ENCODE assay signal across 31 cellular contexts in the genomic region with DNA sequence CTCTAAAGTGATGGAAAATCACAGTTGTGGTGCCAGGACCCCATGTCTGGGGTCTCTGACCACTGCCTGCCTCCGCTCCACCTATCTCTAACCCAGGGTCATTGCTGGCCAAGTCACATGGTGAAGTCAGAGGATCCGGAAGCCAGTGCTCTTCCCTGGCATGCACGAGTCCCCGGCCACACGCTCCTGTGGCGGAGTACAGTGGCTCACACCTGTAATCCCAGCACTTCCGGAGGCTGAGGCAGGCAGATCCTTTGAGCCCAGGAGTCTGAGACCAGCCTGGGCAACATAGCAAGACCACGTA. TPM values are rescaled to one million over a fixed set of nuclear protein-coding genes. Genes with fewer than 3 reads are reported as not detected.
DNase-seq lines count a peak whose midpoint lies in the region; FAIRE-seq and TF ChIP-seq lines count a peak whose summit lies in the region.
"Had no signal": no experiment of that assay in that cellular context is flagged by ENCODE, and none has a peak within 500 bp of the region (broad histone marks: within the 10 kb centered on the region; RNA-seq: fewer than 3 reads in every experiment).

No MANE protein-coding gene starts in this region.

- POLR2A ChIA-PET in activated CD4-positive, alpha-beta memory T cell treated with anti-CD3 and anti-CD28 coated beads, Interleukin-2, amount 10 ng/mL, durations not matched to agents 7 days and 5 days (lab: Charles Lee) = no interaction called here
- POLR2A ChIA-PET in activated CD4-positive, alpha-beta memory T cell treated with anti-CD3 and anti-CD28 coated beads for 36 hours (lab: Charles Lee) = no interaction called here

- peak; percentile 1 for DNase-seq in activated CD4-positive, alpha-beta memory T cell treated with anti-CD3 and anti-CD28 coated beads, Interleukin-2, amount 10 ng/mL, durations not matched to agents 7 days and 5 days
- no peak for DNase-seq in activated CD4-positive, alpha-beta memory T cell treated with anti-CD3 and anti-CD28 coated beads for 36 hours
- peak; percentile 4 for DNase-seq in GM12892 (ENCODE audit: insufficient read length)
- peak; percentile 3 for DNase-seq in iPS-NIHi11 (ENCODE audit: low spot score)
- DNase-seq in progenitor cell of endocrine pancreas (ENCODE audit: low spot score, unreplicated experiment) = peak; percentile 4
- DNase-seq in middle frontal gyrus (ENCODE audit: extremely low spot score, low spot score) = no peak
- DNase-seq in kidney tubule cell (ENCODE audit: low spot score) = no peak
- no peak for DNase-seq in activated naive CD4-positive, alpha-beta T cell treated with Interleukin-2 at 50 U/mL for 16 hours
- DNase-seq: CD4-positive, CD25-positive, alpha-beta regulatory T cell; cortex of kidney; effector memory CD8-positive, alpha-beta T cell; foreskin fibroblast; KBM-7; midbrain; NCI-H1417; NCI-H2029 treated with DMSO at 0.1 percent for 48 hours; NCI-H2227 treated with DMSO at 0.1 percent for 48 hours; NCI-H748 treated with DMSO at 0.1 percent for 48 hours; retina; stimulated activated CD4-positive, alpha-beta T cell treated with anti-CD3 and anti-CD28 coated beads, Interleukin-12 subunit alpha, Interleukin-12 subunit beta, amount 100 ng/mL, for 4 hours; stimulated activated CD4-positive, alpha-beta T cell treated with anti-CD3 and anti-CD28 coated beads, Interleukin-4, amount 100 ng/mL, for 4 hours; stimulated activated naive B cell treated with anti-CD40 and anti-IgM and Interleukin-4, amounts not matched to agents 10 μg/mL and 1 μg/mL and 100 μg/mL, for 72 hours had no signal

- CTCF ChIA-PET in activated CD4-positive, alpha-beta memory T cell treated with anti-CD3 and anti-CD28 coated beads, Interleukin-2, amount 10 ng/mL, durations not matched to agents 7 days and 5 days (lab: Charles Lee) = no interaction called here
- CTCF ChIA-PET in activated CD4-positive, alpha-beta memory T cell treated with anti-CD3 and anti-CD28 coated beads for 36 hours (lab: Charles Lee) = no interaction called here

- no peak overlapping the region for H3K4me3 Mint-ChIP-seq in activated CD4-positive, alpha-beta memory T cell treated with anti-CD3 and anti-CD28 coated beads, Interleukin-2, amount 10 ng/mL, durations not matched to agents 7 days and 5 days
- no peak overlapping the region for H3K4me3 Mint-ChIP-seq in activated CD4-positive, alpha-beta memory T cell treated with anti-CD3 and anti-CD28 coated beads for 36 hours
- no peak overlapping the region for H3K4me3 Mint-ChIP-seq in progenitor cell of endocrine pancreas (ENCODE audit: low read depth)
- H3K4me3 Mint-ChIP-seq: activated naive CD4-positive, alpha-beta T cell treated with anti-CD3 and anti-CD28 coated beads, Interleukin-2, amount 10 ng/mL, durations not matched to agents 7 days and 5 days; CD4-positive, CD25-positive, alpha-beta regulatory T cell; effector memory CD8-positive, alpha-beta T cell; naive thymus-derived CD8-positive, alpha-beta T cell; stimulated activated naive B cell treated with anti-CD40 and anti-IgM and Interleukin-4, amounts not matched to agents 10 μg/mL and 1 μg/mL and 100 μg/mL, for 72 hours had no signal

- intact Hi-C loops in activated CD4-positive, alpha-beta memory T cell treated with anti-CD3 and anti-CD28 coated beads for 36 hours (cut with micrococcal nuclease) = no loop called here

- no peaks in the 10 kb centered on the region for H3K36me3 Mint-ChIP-seq in activated CD4-positive, alpha-beta memory T cell treated with anti-CD3 and anti-CD28 coated beads, Interleukin-2, amount 10 ng/mL, durations not matched to agents 7 days and 5 days (ENCODE audit: low read depth)
- H3K36me3 Mint-ChIP-seq in activated CD4-positive, alpha-beta memory T cell treated with anti-CD3 and anti-CD28 coated beads for 36 hours = no peaks in the 10 kb centered on the region
- H3K36me3 Mint-ChIP-seq in progenitor cell of endocrine pancreas (ENCODE audit: insufficient read depth) = no peaks in the 10 kb centered on the region
- H3K36me3 Mint-ChIP-seq: activated naive CD4-positive, alpha-beta T cell treated with anti-CD3 and anti-CD28 coated beads, Interleukin-2, amount 10 ng/mL, durations not matched to agents 7 days and 5 days; CD4-positive, CD25-positive, alpha-beta regulatory T cell; stimulated activated naive B cell treated with anti-CD40 and anti-IgM and Interleukin-4, amounts not matched to agents 10 μg/mL and 1 μg/mL and 100 μg/mL, for 72 hours had no signal

- no peaks in the 10 kb centered on the region for H3K4me1 Mint-ChIP-seq in activated CD4-positive, alpha-beta memory T cell treated with anti-CD3 and anti-CD28 coated beads, Interleukin-2, amount 10 ng/mL, durations not matched to agents 7 days and 5 days
- H3K4me1 Mint-ChIP-seq in activated CD4-positive, alpha-beta memory T cell treated with anti-CD3 and anti-CD28 coated beads for 36 hours (ENCODE audit: low read depth) = no peaks in the 10 kb centered on the region
- H3K4me1 Mint-ChIP-seq in progenitor cell of endocrine pancreas (ENCODE audit: low read depth) = peaks cover 13% of the 10 kb centered on the region
- H3K4me1 Mint-ChIP-seq: activated naive CD4-positive, alpha-beta T cell treated with anti-CD3 and anti-CD28 coated beads, Interleukin-2, amount 10 ng/mL, durations not matched to agents 7 days and 5 days; CD4-positive, CD25-positive, alpha-beta regulatory T cell; stimulated activated naive B cell treated with anti-CD40 and anti-IgM and Interleukin-4, amounts not matched to agents 10 μg/mL and 1 μg/mL and 100 μg/mL, for 72 hours had no signal

- TF ChIP-seq CTCF in progenitor cell of endocrine pancreas (IDR thresholded peaks at IDR 0.05; ENCODE audit: unreplicated experiment) = no peak

- FAIRE-seq in GM12892 (lab: Jason Lieb, UNC) = no peak
- FAIRE-seq: bronchial epithelial cell, D721Med, HTR-8/SVneo, RCC 7860 had no signal

- no peak overlapping the region for H3K27ac Mint-ChIP-seq in activated CD4-positive, alpha-beta memory T cell treated with anti-CD3 and anti-CD28 coated beads, Interleukin-2, amount 10 ng/mL, durations not matched to agents 7 days and 5 days
- no peak overlapping the region for H3K27ac Mint-ChIP-seq in activated CD4-positive, alpha-beta memory T cell treated with anti-CD3 and anti-CD28 coated beads for 36 hours
- H3K27ac Mint-ChIP-seq in progenitor cell of endocrine pancreas = no peak overlapping the region
- H3K27ac Mint-ChIP-seq: activated naive CD4-positive, alpha-beta T cell treated with anti-CD3 and anti-CD28 coated beads, Interleukin-2, amount 10 ng/mL, durations not matched to agents 7 days and 5 days; CD4-positive, CD25-positive, alpha-beta regulatory T cell; effector memory CD8-positive, alpha-beta T cell; naive thymus-derived CD8-positive, alpha-beta T cell; stimulated activated naive B cell treated with anti-CD40 and anti-IgM and Interleukin-4, amounts not matched to agents 10 μg/mL and 1 μg/mL and 100 μg/mL, for 72 hours had no signal

- peaks cover 12% of the 10 kb centered on the region for H3K27me3 Mint-ChIP-seq in activated CD4-positive, alpha-beta memory T cell treated with anti-CD3 and anti-CD28 coated beads, Interleukin-2, amount 10 ng/mL, durations not matched to agents 7 days and 5 days
- peaks cover 40% of the 10 kb centered on the region for H3K27me3 Mint-ChIP-seq in activated CD4-positive, alpha-beta memory T cell treated with anti-CD3 and anti-CD28 coated beads for 36 hours
- H3K27me3 Mint-ChIP-seq in progenitor cell of endocrine pancreas = peaks cover 51% of the 10 kb centered on the region

- no peak for TF ChIP-seq POLR2A in GM12892 (IDR thresholded peaks at IDR 0.05; ENCODE audit: low read depth, low read length)

- H3K9me3 Mint-ChIP-seq in activated CD4-positive, alpha-beta memory T cell treated with anti-CD3 and anti-CD28 coated beads, Interleukin-2, amount 10 ng/mL, durations not matched to agents 7 days and 5 days = no peaks in the 10 kb centered on the region
- H3K9me3 Mint-ChIP-seq in activated CD4-positive, alpha-beta memory T cell treated with anti-CD3 and anti-CD28 coated beads for 36 hours = no peaks in the 10 kb centered on the region
- no peaks in the 10 kb centered on the region for H3K9me3 Mint-ChIP-seq in progenitor cell of endocrine pancreas (ENCODE audit: low read depth)
- H3K9me3 Mint-ChIP-seq: activated naive CD4-positive, alpha-beta T cell treated with anti-CD3 and anti-CD28 coated beads, Interleukin-2, amount 10 ng/mL, durations not matched to agents 7 days and 5 days; effector memory CD8-positive, alpha-beta T cell had no signal

RNA-seq across cellular contexts. Expression of a gene that starts 21.5 kb away (rescaled TPM):
- total RNA-seq in activated CD4-positive, alpha-beta memory T cell treated with anti-CD3 and anti-CD28 coated beads, Interleukin-2, amount 10 ng/mL, durations not matched to agents 7 days and 5 days = not detected
- not detected for total RNA-seq in activated CD4-positive, alpha-beta memory T cell treated with anti-CD3 and anti-CD28 coated beads for 36 hours
- polyA plus RNA-seq in GM12892 (2012; ENCODE audit: missing spikeins) = 0.08 TPM
- 0.62 and 1.0 TPM in 2 replicates for total RNA-seq in progenitor cell of endocrine pancreas
- total RNA-seq: activated CD8-positive, alpha-beta memory T cell treated with anti-CD3 and anti-CD28 coated beads for 36 hours; CD4-positive, CD25-positive, alpha-beta regulatory T cell; naive thymus-derived CD8-positive, alpha-beta T cell; osteoblast; SJSA1 had no signal
- polyA plus RNA-seq: naive thymus-derived CD8-positive, alpha-beta T cell had no signal

Comparison
In these comparisons a context has a peak if more than half of its experiments do, and no peak if none do; other contexts are left out.
1. DNase-seq: peak in activated CD4-positive, alpha-beta memory T cell treated with anti-CD3 and anti-CD28 coated beads, Interleukin-2, amount 10 ng/mL, durations not matched to agents 7 days and 5 days (single experiment), GM12892 (single experiment), iPS-NIHi11 (single experiment) and progenitor cell of endocrine pancreas (single experiment); none in activated CD4-positive, alpha-beta memory T cell treated with anti-CD3 and anti-CD28 coated beads for 36 hours (single experiment), middle frontal gyrus (single experiment), kidney tubule cell (single experiment) and activated naive CD4-positive, alpha-beta T cell treated with Interleukin-2 at 50 U/mL for 16 hours (single experiment).